Comparison of ENCODE assay signal across 8 cellular contexts in the genomic region with DNA sequence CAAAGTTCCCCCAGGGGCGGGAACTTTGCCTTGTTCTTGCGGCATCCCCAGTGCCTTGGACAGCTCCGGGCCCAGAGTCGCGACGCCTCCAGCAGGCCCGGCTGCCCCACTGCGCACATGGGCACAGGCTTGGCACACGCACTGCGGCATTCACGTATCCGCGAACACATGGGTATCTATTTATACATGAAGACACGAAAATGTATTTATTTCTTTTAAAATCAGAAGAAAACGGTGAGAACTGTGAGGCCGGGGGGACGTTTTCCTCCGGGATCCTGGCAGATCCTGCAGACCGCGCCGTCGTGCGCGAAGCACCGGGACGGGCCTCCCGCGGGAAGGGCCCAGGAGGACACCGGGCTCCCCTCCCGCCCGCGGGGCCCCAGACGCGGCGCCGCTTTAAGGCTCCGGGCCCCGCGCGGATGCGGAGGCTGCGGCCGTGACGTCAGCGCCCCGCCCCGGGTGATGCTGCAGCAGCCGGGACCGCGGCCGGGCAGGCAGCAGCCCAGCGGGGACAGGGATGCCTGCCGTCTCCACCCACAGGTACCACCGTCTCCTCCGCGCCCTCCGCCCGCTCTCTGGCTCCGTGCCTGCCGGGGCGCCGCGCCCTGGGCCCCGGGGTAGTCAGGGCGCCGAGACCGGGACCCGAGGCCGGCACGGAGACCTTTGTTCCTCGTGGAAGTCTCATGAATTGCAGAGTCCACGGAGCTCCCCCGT. TPM values are rescaled to one million over a fixed set of nuclear protein-coding genes. Genes with fewer than 3 reads are reported as not detected.
A peak's percentile ranks its signal among the peaks of the same experiment; 100 is the strongest.
DNase-seq lines count a peak whose midpoint lies in the region; ATAC-seq and TF ChIP-seq lines count a peak whose summit lies in the region.

A gene (plus strand): TSS at position 468 of the 714 bp plus-strand sequence. CDS start 6,216 bp downstream, outside the sequence.

- DNase-seq in COLO668 (lab: John Stamatoyannopoulos, UW; ENCODE audit: unreplicated experiment) (peak; percentile 90), HPDE6-E6E7 (ENCODE audit: extremely low spot score) (peak; percentile 78), T follicular helper cell (ENCODE audit: low read depth) (peak; percentile 68), adipocyte (ENCODE audit: low read depth) (peak; percentile 87), left cardiac atrium (peak; percentile 88), posterior cingulate gyrus (peak; percentile 70 to 98 (median 88)), tibial nerve (ENCODE audit: low spot score in 2 of 2) (peak; percentile 64 to 66)

- ATAC-seq in left cardiac atrium = peak; percentile 93
- no peak for ATAC-seq in HG02870 (IDR thresholded peaks at IDR 0.05; ENCODE audit: unreplicated experiment)

- peak in 2 of 5 experiments; percentile 13 to 23 for TF ChIP-seq CTCF in tibial nerve (IDR thresholded peaks at IDR 0.05)

- intact Hi-C loops in left cardiac atrium (cut with DNase I) (no loop called here), posterior cingulate gyrus (cut with DNase I) (no loop called here)

- H3K4me1 ChIP-seq in adipocyte (ENCODE audit: control insufficient read depth, insufficient read depth, low read length) (peaks cover 26% of the 10 kb centered on the region), tibial nerve (peaks cover 0 to 29% (median 9%) of the 10 kb centered on the region in 4 donors)

- peak within 1 kb of the TSS; percentile 82 for H3K4me3 ChIP-seq in adipocyte (ENCODE audit: low read length)
- H3K4me3 ChIP-seq in tibial nerve = peak within 1 kb of the TSS; percentile 59 to 73 (median 70)

- H3K9me3 ChIP-seq in adipocyte (ENCODE audit: control insufficient read depth, low read length) (no peaks in the 10 kb centered on the region), tibial nerve (no peaks in the 10 kb centered on the region)

- TF ChIP-seq EP300 in tibial nerve (IDR thresholded peaks at IDR 0.05) = peak in 1 of 2 donors; percentile 71

- H3K27me3 ChIP-seq in adipocyte (replicated peaks; ENCODE audit: control insufficient read depth, insufficient read depth, low read length) = no peaks in the 10 kb centered on the region
- H3K27me3 ChIP-seq in tibial nerve = peaks cover 0 to 11% of the 10 kb centered on the region in 2 donors

- H3K27ac ChIP-seq in tibial nerve = peak within 1 kb of the TSS in 3 of 4 donors; percentile 37 to 80 (median 59)

- no peaks in the 10 kb centered on the region for H3K36me3 ChIP-seq in adipocyte (ENCODE audit: control insufficient read depth, insufficient read depth, low read length, severe bottlenecking)
- no peaks in the 10 kb centered on the region for H3K36me3 ChIP-seq in tibial nerve

- peak; percentile 1 to 65 for TF ChIP-seq POLR2A in tibial nerve (IDR thresholded peaks at IDR 0.05)

- WGBS in tibial nerve, 2 donors = 10 to 16% methylated on average over 28 to 62 of the region's 73 CpGs

- H3K9ac ChIP-seq in adipocyte (ENCODE audit: low read length) = peak within 1 kb of the TSS; percentile 79

RNA-seq across cellular contexts. Expression of the gene that starts here (rescaled TPM):
- 1 to 10 TPM; 1.8 to 2.2 TPM for total RNA-seq in left cardiac atrium
- 10 to 100 TPM in 1 of 4 donors, 1 to 10 TPM in 3; 5.4 to 15.1 (median 7.6) TPM for total RNA-seq in tibial nerve
